23 cellular contexts compared by ENCODE assay signal in the genomic region with DNA sequence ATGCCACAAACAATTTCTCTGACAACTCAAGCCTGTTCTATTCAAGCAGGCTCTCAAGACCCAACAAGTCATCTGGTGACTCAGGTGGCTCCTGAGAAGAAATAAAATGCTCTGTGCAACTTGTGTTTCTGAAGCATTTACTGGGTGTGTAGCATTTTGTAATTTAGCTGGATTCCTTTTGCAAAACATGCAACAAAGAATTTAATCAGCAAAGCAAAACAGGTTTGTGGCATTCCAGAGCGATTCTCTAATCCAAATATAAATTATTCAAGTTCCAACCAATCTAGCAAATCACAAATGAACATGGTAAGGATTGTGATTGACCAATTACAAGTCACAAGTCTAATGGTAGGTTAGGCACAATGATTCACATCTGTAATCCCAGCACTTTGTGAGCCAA. TPM values are rescaled to one million over a fixed set of nuclear protein-coding genes. Genes with fewer than 3 reads are reported as not detected.
DNase-seq lines count a peak whose midpoint lies in the region; ATAC-seq and TF ChIP-seq lines count a peak whose summit lies in the region.
"Had no signal": no experiment of that assay in that cellular context is flagged by ENCODE, and none has a peak within 500 bp of the region (broad histone marks: within the 10 kb centered on the region; RNA-seq: fewer than 3 reads in every experiment).

No MANE protein-coding gene starts in this region.

- H3K4me1 ChIP-seq in PC-9 (replicated peaks; ENCODE audit: insufficient read depth) (peaks cover 16% of the 10 kb centered on the region; the same call in 1 of the 2 replicates), esophagus (ENCODE audit: control insufficient read depth in 2 of 2, insufficient read depth in 2 of 2, low read length in 1 of 2) (no peaks in the 10 kb centered on the region), smooth muscle cell (ENCODE audit: low read depth) (no peaks in the 10 kb centered on the region)
- H3K4me1 ChIP-seq: esophagus muscularis mucosa, right atrium auricular region had no signal

- H3K4me3 Mint-ChIP-seq in stimulated activated naive CD8-positive, alpha-beta T cell treated with anti-CD3 and anti-CD28 coated beads, Interleukin-15, amount 100 ng/mL, for 72 hours, result no peak overlapping the region
- H3K4me3 Mint-ChIP-seq: activated T-cell treated with anti-CD3 and anti-CD28 coated beads, Interleukin-2, amount 50 U/mL, for 24 hours; CD4-positive, alpha-beta T cell; naive thymus-derived CD4-positive, alpha-beta T cell had no signal

- H3K4me3 ChIP-seq in BJ (ENCODE audit: low read depth, low read length) (no peak overlapping the region), PC-9 (no peak overlapping the region), esophagus (ENCODE audit: low read depth in 1 of 2, low read length in 2 of 2) (no peak overlapping the region), dorsolateral prefrontal cortex (no peak overlapping the region), smooth muscle cell (no peak overlapping the region)
- H3K4me3 ChIP-seq: esophagus muscularis mucosa, right atrium auricular region had no signal

- no peak for ATAC-seq in stimulated activated naive CD8-positive, alpha-beta T cell treated with anti-CD3 and anti-CD28 coated beads, Interleukin-15, amount 100 ng/mL, for 72 hours
- ATAC-seq: left cardiac atrium; naive thymus-derived CD4-positive, alpha-beta T cell had no signal

- H3K4me2 ChIP-seq in PC-9 (no peak overlapping the region), smooth muscle cell (no peak overlapping the region)

- H3K27me3 ChIP-seq in BJ (ENCODE audit: control insufficient read depth, insufficient read depth, low read length), result no peaks in the 10 kb centered on the region
- no peaks in the 10 kb centered on the region for H3K27me3 ChIP-seq in PC-9 (ENCODE audit: insufficient read depth, low read depth)
- H3K27me3 ChIP-seq in esophagus (ENCODE audit: control insufficient read depth in 1 of 2, insufficient read depth in 2 of 2, low read length in 2 of 2), result no peaks in the 10 kb centered on the region
- H3K27me3 ChIP-seq in dorsolateral prefrontal cortex, result no peaks in the 10 kb centered on the region
- H3K27me3 ChIP-seq in smooth muscle cell (ENCODE audit: low read depth), result no peaks in the 10 kb centered on the region
- H3K27me3 ChIP-seq: esophagus muscularis mucosa, right atrium auricular region had no signal

- H3K9ac ChIP-seq in smooth muscle cell (ENCODE audit: low read depth), result no peak overlapping the region

- DNase-seq in BJ (ENCODE audit: low read depth), result peak; percentile 4
- peak; percentile 21 to 91 for DNase-seq in PC-9
- DNase-seq in non-pigmented ciliary epithelial cell (ENCODE audit: low read depth), result peak; percentile 17
- DNase-seq in stimulated activated naive CD8-positive, alpha-beta T cell treated with anti-CD3 and anti-CD28 coated beads, Interleukin-15, amount 100 ng/mL, for 72 hours, result no peak
- DNase-seq in dorsolateral prefrontal cortex, result no peak
- no peak for DNase-seq in smooth muscle cell (lab: John Stamatoyannopoulos, UW; ENCODE audit: unreplicated experiment)
- DNase-seq in pons (ENCODE audit: low spot score), result no peak
- DNase-seq: activated CD4-positive, CD25-positive, alpha-beta regulatory T cell treated with anti-CD3 and anti-CD28 coated beads, Interleukin-2, amount 50 U/mL, for 72 hours; activated naive CD4-positive, alpha-beta T cell; activated T-cell treated with anti-CD3 and anti-CD28 coated beads, Interleukin-2, amount 50 U/mL, for 24 hours; amygdala; CD4-positive, alpha-beta T cell; GDM1; left cardiac atrium; naive thymus-derived CD4-positive, alpha-beta T cell; NCI-H1694; NCI-H69; substantia nigra had no signal

- CTCF ChIA-PET in BJ (lab: Yijun Ruan, JAX) (no interaction called here), PC-9 (lab: Charles Lee) (no interaction called here)

- no peaks in the 10 kb centered on the region for H3K9me3 Mint-ChIP-seq in stimulated activated naive CD8-positive, alpha-beta T cell treated with anti-CD3 and anti-CD28 coated beads, Interleukin-15, amount 100 ng/mL, for 72 hours
- H3K9me3 Mint-ChIP-seq: activated T-cell treated with anti-CD3 and anti-CD28 coated beads, Interleukin-2, amount 50 U/mL, for 24 hours; CD4-positive, alpha-beta T cell had no signal

- H3K27me3 Mint-ChIP-seq in stimulated activated naive CD8-positive, alpha-beta T cell treated with anti-CD3 and anti-CD28 coated beads, Interleukin-15, amount 100 ng/mL, for 72 hours, result no peaks in the 10 kb centered on the region
- H3K27me3 Mint-ChIP-seq: activated T-cell treated with anti-CD3 and anti-CD28 coated beads, Interleukin-2, amount 50 U/mL, for 24 hours; CD4-positive, alpha-beta T cell had no signal

- H4K20me1 ChIP-seq in PC-9 (ENCODE audit: insufficient read depth) (no peaks in the 10 kb centered on the region), smooth muscle cell (ENCODE audit: low read depth) (no peaks in the 10 kb centered on the region)

- H3F3A ChIP-seq in PC-9 (ENCODE audit: insufficient read depth, low read depth) (peaks cover 5% of the 10 kb centered on the region; the same call in 1 of the 2 replicates), smooth muscle cell (ENCODE audit: low read depth) (no peaks in the 10 kb centered on the region)

- H3K9me3 ChIP-seq in PC-9 (ENCODE audit: insufficient read depth, low read depth) (no peaks in the 10 kb centered on the region), esophagus (ENCODE audit: control insufficient read depth in 2 of 2, insufficient read depth in 1 of 2, low read depth in 1 of 2, low read length in 1 of 2) (no peaks in the 10 kb centered on the region), smooth muscle cell (replicated peaks; ENCODE audit: low read depth) (no peaks in the 10 kb centered on the region)
- H3K9me3 ChIP-seq: esophagus muscularis mucosa, right atrium auricular region had no signal

- 48 to 58% methylated on average over 1 of the region's 1 CpG for WGBS in esophagus, 2 donors
- 81% methylated on average over 1 of the region's 1 CpG for WGBS in smooth muscle cell (ENCODE audit: low lambda C conversion rate)

- H2AFZ ChIP-seq in PC-9 (no peak overlapping the region), smooth muscle cell (ENCODE audit: low read depth) (no peak overlapping the region)

- no peak overlapping the region for H3K27ac Mint-ChIP-seq in stimulated activated naive CD8-positive, alpha-beta T cell treated with anti-CD3 and anti-CD28 coated beads, Interleukin-15, amount 100 ng/mL, for 72 hours
- H3K27ac Mint-ChIP-seq: activated T-cell treated with anti-CD3 and anti-CD28 coated beads, Interleukin-2, amount 50 U/mL, for 24 hours; CD4-positive, alpha-beta T cell; naive thymus-derived CD4-positive, alpha-beta T cell had no signal

- H3K9me2 ChIP-seq in PC-9 (ENCODE audit: insufficient read depth), result no peaks in the 10 kb centered on the region

- POLR2A ChIA-PET in BJ (lab: Charles Lee) (no interaction called here), PC-9 (lab: Charles Lee; ENCODE audit: unreplicated experiment) (interaction anchor here (0.6 to 0.7 kb wide), 2 partner anchors 40 to 69 kb away, joined by 3 to 4 read pairs; a partner anchor contains a TSS)

- no TSS peak for BruUV-seq in PC-9 (replicated peaks; lab: Mats Ljungman, UMichigan)

- no peaks in the 10 kb centered on the region for H3K4me1 Mint-ChIP-seq in stimulated activated naive CD8-positive, alpha-beta T cell treated with anti-CD3 and anti-CD28 coated beads, Interleukin-15, amount 100 ng/mL, for 72 hours
- H3K4me1 Mint-ChIP-seq: naive thymus-derived CD4-positive, alpha-beta T cell had no signal

- TF ChIP-seq CTCF in BJ (IDR thresholded peaks at IDR 0.05; ENCODE audit: insufficient read depth, low read depth, low read length) (no peak), PC-9 (conservative IDR thresholded peaks at IDR 0.05) (no peak), dorsolateral prefrontal cortex (IDR thresholded peaks at IDR 0.05 in 54 of 56, conservative IDR thresholded peaks at IDR 0.05 in 2 of 56; ENCODE audit: low read depth in 1 of 56, partially characterized antibody in 56 of 56) (no peak), smooth muscle cell (IDR thresholded peaks at IDR 0.05; ENCODE audit: borderline replicate concordance, insufficient read depth, poor library complexity, severe bottlenecking) (no peak)

- H3K27ac ChIP-seq in PC-9 (peak overlapping the region; percentile 71), esophagus (ENCODE audit: low read depth in 2 of 2, low read length in 1 of 2) (peak overlapping the region; percentile 14 to 81), dorsolateral prefrontal cortex (no peak overlapping the region), smooth muscle cell (ENCODE audit: low read depth) (no peak overlapping the region)
- H3K27ac ChIP-seq: esophagus muscularis mucosa, right atrium auricular region had no signal

- intact Hi-C loops in PC-9 (cut with micrococcal nuclease; ENCODE audit: unreplicated experiment) (loop anchor here (1.0 to 2.0 kb wide), 3 partner anchors 33 to 46 kb away; no protein-coding TSS in a partner anchor), dorsolateral prefrontal cortex (cut with DNase I) (no loop called here)

- H3K36me3 ChIP-seq in BJ (ENCODE audit: control insufficient read depth, insufficient read depth, low read length) (no peaks in the 10 kb centered on the region), PC-9 (ENCODE audit: low read depth) (no peaks in the 10 kb centered on the region), esophagus (ENCODE audit: control insufficient read depth in 2 of 2, insufficient read depth in 2 of 2, low read length in 1 of 2) (no peaks in the 10 kb centered on the region), smooth muscle cell (ENCODE audit: low read depth) (no peaks in the 10 kb centered on the region)
- H3K36me3 ChIP-seq: esophagus muscularis mucosa, right atrium auricular region had no signal

- no peaks in the 10 kb centered on the region for H3K79me2 ChIP-seq in PC-9 (ENCODE audit: low read depth)
- no peaks in the 10 kb centered on the region for H3K79me2 ChIP-seq in smooth muscle cell (ENCODE audit: low read depth)

RNA-seq across cellular contexts. Expression of a gene that starts 39.8 kb away (rescaled TPM):
- 0.10 and 0.15 TPM in 2 replicates for polyA plus RNA-seq in BJ (2011; rRNA removed)
- 0.26 TPM in 1 of 2 replicates, not detected in the other for polyA minus RNA-seq in BJ (2011; rRNA and poly(A)+ RNA removed)
- 1.2 and 1.3 TPM in 2 replicates for total RNA-seq in PC-9 (2021)
- under 1 TPM; 0.04 to 0.08 TPM for polyA plus RNA-seq in esophagus
- 1 to 10 TPM in 76 of 120 experiments, under 1 TPM in 43, not detected in 1; 0.26 to 2.7 (median 1.2) TPM for total RNA-seq in dorsolateral prefrontal cortex
- total RNA-seq in smooth muscle cell, result not detected in 2 replicates
- polyA plus RNA-seq in smooth muscle cell, result not detected in 2 replicates
- total RNA-seq: CD4-positive, alpha-beta T cell; esophagus muscularis mucosa; glomerular endothelial cell; naive thymus-derived CD4-positive, alpha-beta T cell; osteoblast had no signal
- polyA plus RNA-seq: naive thymus-derived CD4-positive, alpha-beta T cell had no signal

RNA-seq across cellular contexts. Expression of a gene that starts 54.5 kb away (rescaled TPM):
- polyA plus RNA-seq in BJ (2011; rRNA removed) (1.1 and 1.7 TPM in 2 replicates), esophagus (1 to 10 TPM; 4.5 to 5.2 TPM), smooth muscle cell (10.8 and 14.0 TPM in 2 replicates)
- polyA minus RNA-seq in BJ (2011; rRNA and poly(A)+ RNA removed), result 2.9 and 3.7 TPM in 2 replicates
- total RNA-seq in PC-9 (2021) (16.9 and 21.4 TPM in 2 replicates), dorsolateral prefrontal cortex (10 to 100 TPM; 10.0 to 23.3 (median 14.7) TPM), smooth muscle cell (11.6 and 12.9 TPM in 2 replicates)

Comparison
In these comparisons a context has a peak if more than half of its experiments do, and no peak if none do; other contexts are left out.
1. DNase-seq: peak in BJ (single experiment), PC-9 (2 of 2) and non-pigmented ciliary epithelial cell (single experiment); none in stimulated activated naive CD8-positive, alpha-beta T cell treated with anti-CD3 and anti-CD28 coated beads, Interleukin-15, amount 100 ng/mL, for 72 hours (0 of 2), dorsolateral prefrontal cortex (0 of 10), smooth muscle cell (single experiment) and pons (single experiment).
2. H3K27ac ChIP-seq: peak in PC-9 (single experiment) and esophagus (2 of 2); none in dorsolateral prefrontal cortex (0 of 59) and smooth muscle cell (single experiment).